8 cellular contexts compared by ENCODE assay signal in genomic region chr9:37591775-37592107, GRCh38. TPM values are rescaled to one million over a fixed set of nuclear protein-coding genes. Genes with fewer than 3 reads are reported as not detected.
DNase-seq lines count a peak whose midpoint lies in the region; ATAC-seq, FAIRE-seq and TF ChIP-seq lines count a peak whose summit lies in the region.

No MANE protein-coding gene starts in this region.

- H3K4me1 ChIP-seq in tibial artery = peaks cover 0 to 25% (median 16%) of the 10 kb centered on the region in 4 donors

- intact Hi-C loops in activated T-helper 1 cell treated with anti-CD3 and anti-CD28 coated beads, Interleukin-12 subunit alpha, Interleukin-12 subunit beta, Interleukin-2, Interleukin-4 antibody, amounts not matched to agents 30 ng/mL and 10 ng/mL and 1 ng/mL, durations not matched to agents 14 hours and 24 hours and 36 hours (cut with micrococcal nuclease) = loop anchor here (1.0 to 2.0 kb wide), 6 partner anchors 15 to 313 kb away; partner anchors contain the start of genes EXOSC3, FBXO10, SLC25A51 and ZBTB5
- intact Hi-C loops in left colon (cut with DNase I, micrococcal nuclease) = no loop called here
- intact Hi-C loops in tibial artery (cut with DNase I; ENCODE audit: low total_unique reads) = loop anchor here (5.0 to 10.0 kb wide), 2 partner anchors 117 to 211 kb away; partner anchors contain the start of gene DCAF10

- CTCF ChIA-PET in activated CD8-positive, alpha-beta memory T cell treated with anti-CD3 and anti-CD28 coated beads, Interleukin-2, amount 10 ng/mL, durations not matched to agents 7 days and 5 days (lab: Charles Lee) = interaction anchor here (1.2 to 1.6 kb wide), 6 partner anchors 8 to 176 kb away, joined by 3 to 10 read pairs (median 5); partner anchors contain the start of genes FBXO10 and POLR1E

- peaks cover 20% of the 10 kb centered on the region for H3K36me3 Mint-ChIP-seq in activated CD8-positive, alpha-beta memory T cell treated with anti-CD3 and anti-CD28 coated beads, Interleukin-2, amount 10 ng/mL, durations not matched to agents 7 days and 5 days
- H3K36me3 Mint-ChIP-seq in activated T-helper 1 cell treated with anti-CD3 and anti-CD28 coated beads, Interleukin-12 subunit alpha, Interleukin-12 subunit beta, Interleukin-2, Interleukin-4 antibody, amounts not matched to agents 30 ng/mL and 10 ng/mL and 1 ng/mL, durations not matched to agents 14 hours and 24 hours and 36 hours (ENCODE audit: low read depth) = peaks cover 18% of the 10 kb centered on the region

- peak overlapping the region; percentile 82 to 86 for H3K4me3 ChIP-seq in tibial artery

- peak overlapping the region; percentile 93 for H3K27ac Mint-ChIP-seq in activated CD8-positive, alpha-beta memory T cell treated with anti-CD3 and anti-CD28 coated beads, Interleukin-2, amount 10 ng/mL, durations not matched to agents 7 days and 5 days
- peak overlapping the region; percentile 96 for H3K27ac Mint-ChIP-seq in activated T-helper 1 cell treated with anti-CD3 and anti-CD28 coated beads, Interleukin-12 subunit alpha, Interleukin-12 subunit beta, Interleukin-2, Interleukin-4 antibody, amounts not matched to agents 30 ng/mL and 10 ng/mL and 1 ng/mL, durations not matched to agents 14 hours and 24 hours and 36 hours

- peak overlapping the region; percentile 93 for H3K4me3 Mint-ChIP-seq in activated CD8-positive, alpha-beta memory T cell treated with anti-CD3 and anti-CD28 coated beads, Interleukin-2, amount 10 ng/mL, durations not matched to agents 7 days and 5 days
- peak overlapping the region; percentile 94 for H3K4me3 Mint-ChIP-seq in activated T-helper 1 cell treated with anti-CD3 and anti-CD28 coated beads, Interleukin-12 subunit alpha, Interleukin-12 subunit beta, Interleukin-2, Interleukin-4 antibody, amounts not matched to agents 30 ng/mL and 10 ng/mL and 1 ng/mL, durations not matched to agents 14 hours and 24 hours and 36 hours

- H3K9me3 Mint-ChIP-seq in activated CD8-positive, alpha-beta memory T cell treated with anti-CD3 and anti-CD28 coated beads, Interleukin-2, amount 10 ng/mL, durations not matched to agents 7 days and 5 days (ENCODE audit: low read depth) = no peaks in the 10 kb centered on the region
- no peaks in the 10 kb centered on the region for H3K9me3 Mint-ChIP-seq in activated T-helper 1 cell treated with anti-CD3 and anti-CD28 coated beads, Interleukin-12 subunit alpha, Interleukin-12 subunit beta, Interleukin-2, Interleukin-4 antibody, amounts not matched to agents 30 ng/mL and 10 ng/mL and 1 ng/mL, durations not matched to agents 14 hours and 24 hours and 36 hours

- no peak for TF ChIP-seq CTCF in tibial artery (IDR thresholded peaks at IDR 0.05)

- peaks cover 18% of the 10 kb centered on the region for H3K27me3 Mint-ChIP-seq in activated CD8-positive, alpha-beta memory T cell treated with anti-CD3 and anti-CD28 coated beads, Interleukin-2, amount 10 ng/mL, durations not matched to agents 7 days and 5 days
- peaks cover 8% of the 10 kb centered on the region for H3K27me3 Mint-ChIP-seq in activated T-helper 1 cell treated with anti-CD3 and anti-CD28 coated beads, Interleukin-12 subunit alpha, Interleukin-12 subunit beta, Interleukin-2, Interleukin-4 antibody, amounts not matched to agents 30 ng/mL and 10 ng/mL and 1 ng/mL, durations not matched to agents 14 hours and 24 hours and 36 hours (ENCODE audit: insufficient read depth)

- FAIRE-seq in urothelium cell line (lab: Jason Lieb, UNC) = no peak

- no peak for DNase-seq in activated CD8-positive, alpha-beta memory T cell treated with anti-CD3 and anti-CD28 coated beads, Interleukin-2, amount 10 ng/mL, durations not matched to agents 7 days and 5 days
- DNase-seq in activated CD8-positive, alpha-beta memory T cell treated with anti-CD3 and anti-CD28 coated beads, Interleukin-2, amount 50 U/mL, for 4 hours = no peak
- no peak for DNase-seq in activated T-helper 1 cell treated with anti-CD3 and anti-CD28 coated beads, Interleukin-12 subunit alpha, Interleukin-12 subunit beta, Interleukin-2, Interleukin-4 antibody, amounts not matched to agents 30 ng/mL and 10 ng/mL and 1 ng/mL, durations not matched to agents 14 hours and 24 hours and 36 hours (ENCODE audit: low spot score)
- no peak for DNase-seq in left colon
- no peak for DNase-seq in tibial artery
- no peak for DNase-seq in urothelium cell line (ENCODE audit: low spot score)
- no peak for DNase-seq in DMS153 treated with DMSO at 0.1 percent for 48 hours (lab: John Stamatoyannopoulos, UW; ENCODE audit: unreplicated experiment)
- DNase-seq in NCI-H345 treated with DMSO at 0.1 percent for 48 hours (lab: John Stamatoyannopoulos, UW; ENCODE audit: unreplicated experiment) = no peak

- H3K27ac ChIP-seq in tibial artery = peak overlapping the region; percentile 80 to 81

- H3K27me3 ChIP-seq in tibial artery = no peaks in the 10 kb centered on the region

- no peak for ATAC-seq in activated CD8-positive, alpha-beta memory T cell treated with anti-CD3 and anti-CD28 coated beads, Interleukin-2, amount 10 ng/mL, durations not matched to agents 7 days and 5 days
- peak; percentile 42 for ATAC-seq in left colon

- H3K9me3 ChIP-seq in tibial artery = no peaks in the 10 kb centered on the region

- peaks cover 37% of the 10 kb centered on the region for H3K4me1 Mint-ChIP-seq in activated CD8-positive, alpha-beta memory T cell treated with anti-CD3 and anti-CD28 coated beads, Interleukin-2, amount 10 ng/mL, durations not matched to agents 7 days and 5 days
- peaks cover 29% of the 10 kb centered on the region for H3K4me1 Mint-ChIP-seq in activated T-helper 1 cell treated with anti-CD3 and anti-CD28 coated beads, Interleukin-12 subunit alpha, Interleukin-12 subunit beta, Interleukin-2, Interleukin-4 antibody, amounts not matched to agents 30 ng/mL and 10 ng/mL and 1 ng/mL, durations not matched to agents 14 hours and 24 hours and 36 hours (ENCODE audit: low read depth)

- H3K36me3 ChIP-seq in tibial artery = peaks cover 8 to 20% (median 8%) of the 10 kb centered on the region in 3 donors

RNA-seq across cellular contexts. Expression of gene TOMM5, which starts 0.7 kb away (rescaled TPM):
- total RNA-seq in activated CD8-positive, alpha-beta memory T cell treated with anti-CD3 and anti-CD28 coated beads, Interleukin-2, amount 10 ng/mL, durations not matched to agents 7 days and 5 days = 100 to 1,000 TPM in 1 of 2 experiments, 10 to 100 TPM in 1; 91.6 to 113 TPM
- 174 and 175 TPM in 2 replicates for total RNA-seq in activated T-helper 1 cell treated with anti-CD3 and anti-CD28 coated beads, Interleukin-12 subunit alpha, Interleukin-12 subunit beta, Interleukin-2, Interleukin-4 antibody, amounts not matched to agents 30 ng/mL and 10 ng/mL and 1 ng/mL, durations not matched to agents 14 hours and 24 hours and 36 hours
- total RNA-seq in left colon = 10 to 100 TPM; 49.1 to 58.5 TPM

RNA-seq across cellular contexts. Expression of gene FBXO10, which starts 15.6 kb away (rescaled TPM):
- total RNA-seq in activated CD8-positive, alpha-beta memory T cell treated with anti-CD3 and anti-CD28 coated beads, Interleukin-2, amount 10 ng/mL, durations not matched to agents 7 days and 5 days = 1 to 10 TPM; 1.3 to 2.6 TPM
- 2.3 and 2.9 TPM in 2 replicates for total RNA-seq in activated T-helper 1 cell treated with anti-CD3 and anti-CD28 coated beads, Interleukin-12 subunit alpha, Interleukin-12 subunit beta, Interleukin-2, Interleukin-4 antibody, amounts not matched to agents 30 ng/mL and 10 ng/mL and 1 ng/mL, durations not matched to agents 14 hours and 24 hours and 36 hours
- 1 to 10 TPM; 4.0 to 4.4 TPM for total RNA-seq in left colon

RNA-seq across cellular contexts. Expression of gene FRMPD1, which starts 59.0 kb away (rescaled TPM):
- not detected for total RNA-seq in activated CD8-positive, alpha-beta memory T cell treated with anti-CD3 and anti-CD28 coated beads, Interleukin-2, amount 10 ng/mL, durations not matched to agents 7 days and 5 days
- total RNA-seq in activated T-helper 1 cell treated with anti-CD3 and anti-CD28 coated beads, Interleukin-12 subunit alpha, Interleukin-12 subunit beta, Interleukin-2, Interleukin-4 antibody, amounts not matched to agents 30 ng/mL and 10 ng/mL and 1 ng/mL, durations not matched to agents 14 hours and 24 hours and 36 hours = 0.03 TPM in 1 of 2 replicates, not detected in the other
- under 1 TPM in 1 of 2 donors, not detected in 1; 0.06 TPM for total RNA-seq in left colon

Comparison
In these comparisons a context has a peak if more than half of its experiments do, and no peak if none do; other contexts are left out.
1. intact Hi-C loops: an anchor here in activated T-helper 1 cell treated with anti-CD3 and anti-CD28 coated beads, Interleukin-12 subunit alpha, Interleukin-12 subunit beta, Interleukin-2, Interleukin-4 antibody, amounts not matched to agents 30 ng/mL and 10 ng/mL and 1 ng/mL, durations not matched to agents 14 hours and 24 hours and 36 hours (1.0 to 2.0 kb wide) and tibial artery (5.0 to 10.0 kb wide); none called in left colon.